In genomic region chr11:61340985-61341384, GRCh38 we compare ENCODE assay signal across 22 cellular contexts. TPM values are rescaled to one million over a fixed set of nuclear protein-coding genes. Genes with fewer than 3 reads are reported as not detected.
DNase-seq lines count a peak whose midpoint lies in the region; ATAC-seq and TF ChIP-seq lines count a peak whose summit lies in the region.
"Had no signal": no experiment of that assay in that cellular context is flagged by ENCODE, and none has a peak within 500 bp of the region (broad histone marks: within the 10 kb centered on the region; RNA-seq: fewer than 3 reads in every experiment).

No MANE protein-coding gene starts in this region.

- H2AFZ ChIP-seq in osteoblast (ENCODE audit: low read length): no peak overlapping the region
- H2AFZ ChIP-seq: GM23338 had no signal

- ATAC-seq in Right ventricle myocardium inferior (no peak), HG03108 (IDR thresholded peaks at IDR 0.05; ENCODE audit: unreplicated experiment) (no peak), natural killer cell (no peak)
- no peak for ATAC-seq in stimulated activated naive B cell treated with anti-CD40 and anti-IgM and Interleukin-4, amounts not matched to agents 10 μg/mL and 1 μg/mL and 100 μg/mL, for 72 hours (replicated peaks)
- ATAC-seq: A549; CD8-positive, alpha-beta T cell; GM23338 had no signal

- H3K4me1 Mint-ChIP-seq in endothelial cell (ENCODE audit: unreplicated experiment) (peaks cover 5% of the 10 kb centered on the region), natural killer cell (peaks cover 0 to 7% of the 10 kb centered on the region in 2 donors)
- peaks cover 30 to 45% of the 10 kb centered on the region in 2 donors for H3K4me1 Mint-ChIP-seq in stimulated activated naive B cell treated with anti-CD40 and anti-IgM and Interleukin-4, amounts not matched to agents 10 μg/mL and 1 μg/mL and 100 μg/mL, for 72 hours

- H3K4me3 ChIP-seq in osteoblast (ENCODE audit: insufficient read depth, low read length): no peak overlapping the region
- H3K4me3 ChIP-seq: A549, BLaER1, GM23338, HAP-1 had no signal

- no peak for TF ChIP-seq CTCF in endothelial cell (IDR thresholded peaks at IDR 0.05; ENCODE audit: unreplicated experiment)
- no peak for TF ChIP-seq CTCF in osteoblast (IDR thresholded peaks at IDR 0.05; ENCODE audit: extremely low read depth, low read depth, low read length)
- no peak for TF ChIP-seq CTCF in natural killer cell (IDR thresholded peaks at IDR 0.05)

- H3K4me3 Mint-ChIP-seq in endothelial cell (ENCODE audit: unreplicated experiment) (peak overlapping the region; percentile 5), natural killer cell (no peak overlapping the region)
- H3K4me3 Mint-ChIP-seq in stimulated activated naive B cell treated with anti-CD40 and anti-IgM and Interleukin-4, amounts not matched to agents 10 μg/mL and 1 μg/mL and 100 μg/mL, for 72 hours: no peak overlapping the region
- H3K4me3 Mint-ChIP-seq: B cell; CD4-positive, CD25-positive, alpha-beta regulatory T cell; CD8-positive, alpha-beta T cell; GM23338; HFFc6 had no signal

- no peaks in the 10 kb centered on the region for H4K20me1 ChIP-seq in osteoblast (ENCODE audit: insufficient read depth, low read length)
- H4K20me1 ChIP-seq: BLaER1 had no signal

- no peak overlapping the region for H3K4me2 ChIP-seq in osteoblast (ENCODE audit: insufficient read depth, low read length)
- H3K4me2 ChIP-seq: A549, BLaER1, GM23338 had no signal

- H3K27ac Mint-ChIP-seq in endothelial cell (ENCODE audit: unreplicated experiment): no peak overlapping the region
- H3K27ac Mint-ChIP-seq in stimulated activated naive B cell treated with anti-CD40 and anti-IgM and Interleukin-4, amounts not matched to agents 10 μg/mL and 1 μg/mL and 100 μg/mL, for 72 hours: peak overlapping the region; percentile 68
- H3K27ac Mint-ChIP-seq in natural killer cell: no peak overlapping the region
- H3K27ac Mint-ChIP-seq: B cell; CD4-positive, CD25-positive, alpha-beta regulatory T cell; CD8-positive, alpha-beta T cell; GM23338; HFFc6 had no signal

- peak; percentile 17 for DNase-seq in cardiac septum (ENCODE audit: low spot score)
- no peak for DNase-seq in Right ventricle myocardium inferior (ENCODE audit: missing footprints)
- DNase-seq in endothelial cell (ENCODE audit: low spot score): no peak
- peak; percentile 19 for DNase-seq in osteoblast (ENCODE audit: insufficient read length, low spot score, missing footprints)
- DNase-seq in stimulated activated naive B cell treated with anti-CD40 and anti-IgM and Interleukin-4, amounts not matched to agents 10 μg/mL and 1 μg/mL and 100 μg/mL, for 72 hours: no peak
- DNase-seq in AG08396 (ENCODE audit: low spot score): no peak
- no peak for DNase-seq in natural killer cell
- DNase-seq: 8988T; ACHN; Caco-2; CD4-positive, CD25-positive, alpha-beta regulatory T cell; CD8-positive, alpha-beta T cell; DMS153; DND-41; HFFc6 had no signal

- no peaks in the 10 kb centered on the region for H3K27me3 ChIP-seq in osteoblast (ENCODE audit: insufficient read depth, low read length)
- H3K27me3 ChIP-seq: BLaER1 had no signal

- H3K27ac ChIP-seq in osteoblast (ENCODE audit: low read depth, low read length): no peak overlapping the region
- H3K27ac ChIP-seq: A549, BLaER1, C4-2B had no signal

- peaks cover 21% of the 10 kb centered on the region for H3K36me3 Mint-ChIP-seq in endothelial cell (ENCODE audit: low read depth, unreplicated experiment)
- H3K36me3 Mint-ChIP-seq in stimulated activated naive B cell treated with anti-CD40 and anti-IgM and Interleukin-4, amounts not matched to agents 10 μg/mL and 1 μg/mL and 100 μg/mL, for 72 hours: peaks cover 39% of the 10 kb centered on the region in 2 donors
- no peaks in the 10 kb centered on the region for H3K36me3 Mint-ChIP-seq in natural killer cell

- H3K79me2 ChIP-seq in osteoblast (ENCODE audit: insufficient read depth, low read length): no peaks in the 10 kb centered on the region

- no peaks in the 10 kb centered on the region for H3K9me3 Mint-ChIP-seq in endothelial cell (ENCODE audit: unreplicated experiment)
- no peaks in the 10 kb centered on the region for H3K9me3 Mint-ChIP-seq in stimulated activated naive B cell treated with anti-CD40 and anti-IgM and Interleukin-4, amounts not matched to agents 10 μg/mL and 1 μg/mL and 100 μg/mL, for 72 hours
- H3K9me3 Mint-ChIP-seq in natural killer cell: no peaks in the 10 kb centered on the region
- H3K9me3 Mint-ChIP-seq: CD4-positive, CD25-positive, alpha-beta regulatory T cell; CD8-positive, alpha-beta T cell; GM23338; HFFc6 had no signal

- H3K27me3 Mint-ChIP-seq in endothelial cell (ENCODE audit: unreplicated experiment) (peaks cover 7% of the 10 kb centered on the region), natural killer cell (ENCODE audit: low read depth in 2 of 2) (no peaks in the 10 kb centered on the region)
- H3K27me3 Mint-ChIP-seq in stimulated activated naive B cell treated with anti-CD40 and anti-IgM and Interleukin-4, amounts not matched to agents 10 μg/mL and 1 μg/mL and 100 μg/mL, for 72 hours: no peaks in the 10 kb centered on the region
- H3K27me3 Mint-ChIP-seq: B cell; CD4-positive, CD25-positive, alpha-beta regulatory T cell had no signal

- intact Hi-C loops in cardiac septum (cut with DNase I): no loop called here
- intact Hi-C loops in Right ventricle myocardium inferior (cut with DNase I): no loop called here
- intact Hi-C loops in natural killer cell (cut with micrococcal nuclease): no loop called here

- H3K4me1 ChIP-seq in osteoblast (ENCODE audit: insufficient read depth, low read length): no peaks in the 10 kb centered on the region

- H3K36me3 ChIP-seq in osteoblast (ENCODE audit: insufficient read depth, low read length): peaks cover 4% of the 10 kb centered on the region

- no peaks in the 10 kb centered on the region for H3K9me3 ChIP-seq in osteoblast (ENCODE audit: low read depth, low read length)
- H3K9me3 ChIP-seq: A549, BLaER1, Caco-2, HAP-1 had no signal

RNA-seq across cellular contexts. Expression of gene TKFC, which starts 8.0 kb away (rescaled TPM):
- total RNA-seq in cardiac septum (21.9 TPM), Right ventricle myocardium inferior (12.3 TPM), endothelial cell (ENCODE audit: unreplicated experiment) (53.1 TPM), osteoblast (21.8 and 30.0 TPM in 2 replicates), natural killer cell (10 to 100 TPM; 32.9 to 54.8 (median 38.6) TPM)

RNA-seq across cellular contexts. Expression of gene DDB1, which starts 8.1 kb away (rescaled TPM):
- 125 TPM for total RNA-seq in cardiac septum
- 113 TPM for total RNA-seq in Right ventricle myocardium inferior
- total RNA-seq in endothelial cell (ENCODE audit: unreplicated experiment): 239 TPM
- 330 and 331 TPM in 2 replicates for total RNA-seq in osteoblast
- 100 to 1,000 TPM; 170 to 233 (median 229) TPM for total RNA-seq in natural killer cell

RNA-seq across cellular contexts. Expression of gene CYB561A3, which starts 20.7 kb away (rescaled TPM):
- total RNA-seq in cardiac septum: 11.2 TPM
- total RNA-seq in Right ventricle myocardium inferior: 14.6 TPM
- total RNA-seq in endothelial cell (ENCODE audit: unreplicated experiment): 21.6 TPM
- total RNA-seq in osteoblast: 149 and 151 TPM in 2 replicates
- 10 to 100 TPM; 24.6 to 33.5 (median 30.2) TPM for total RNA-seq in natural killer cell

RNA-seq across cellular contexts. Expression of gene TMEM138, which starts 21.2 kb away (rescaled TPM):
- 17.9 TPM for total RNA-seq in cardiac septum
- 18.0 TPM for total RNA-seq in Right ventricle myocardium inferior
- 18.8 TPM for total RNA-seq in endothelial cell (ENCODE audit: unreplicated experiment)
- total RNA-seq in osteoblast: 41.3 and 48.3 TPM in 2 replicates
- total RNA-seq in natural killer cell: 10 to 100 TPM; 63.8 to 75.9 (median 66.5) TPM

RNA-seq across cellular contexts. Expression of gene VWCE, which starts 45.9 kb away (rescaled TPM):
- total RNA-seq in cardiac septum (0.59 TPM), Right ventricle myocardium inferior (1.0 TPM), endothelial cell (ENCODE audit: unreplicated experiment) (25.3 TPM), osteoblast (4.7 and 6.2 TPM in 2 replicates), natural killer cell (under 1 TPM; 0.61 to 0.95 (median 0.82) TPM)

Comparison
In these comparisons a context has a peak if more than half of its experiments do, and no peak if none do; other contexts are left out.
1. DNase-seq: peak in cardiac septum (single experiment) and osteoblast (single experiment); none in Right ventricle myocardium inferior (single experiment), endothelial cell (single experiment), stimulated activated naive B cell treated with anti-CD40 and anti-IgM and Interleukin-4, amounts not matched to agents 10 μg/mL and 1 μg/mL and 100 μg/mL, for 72 hours (single experiment), AG08396 (single experiment) and natural killer cell (single experiment).